Comparison of ENCODE assay signal across 11 cellular contexts in the genomic region with DNA sequence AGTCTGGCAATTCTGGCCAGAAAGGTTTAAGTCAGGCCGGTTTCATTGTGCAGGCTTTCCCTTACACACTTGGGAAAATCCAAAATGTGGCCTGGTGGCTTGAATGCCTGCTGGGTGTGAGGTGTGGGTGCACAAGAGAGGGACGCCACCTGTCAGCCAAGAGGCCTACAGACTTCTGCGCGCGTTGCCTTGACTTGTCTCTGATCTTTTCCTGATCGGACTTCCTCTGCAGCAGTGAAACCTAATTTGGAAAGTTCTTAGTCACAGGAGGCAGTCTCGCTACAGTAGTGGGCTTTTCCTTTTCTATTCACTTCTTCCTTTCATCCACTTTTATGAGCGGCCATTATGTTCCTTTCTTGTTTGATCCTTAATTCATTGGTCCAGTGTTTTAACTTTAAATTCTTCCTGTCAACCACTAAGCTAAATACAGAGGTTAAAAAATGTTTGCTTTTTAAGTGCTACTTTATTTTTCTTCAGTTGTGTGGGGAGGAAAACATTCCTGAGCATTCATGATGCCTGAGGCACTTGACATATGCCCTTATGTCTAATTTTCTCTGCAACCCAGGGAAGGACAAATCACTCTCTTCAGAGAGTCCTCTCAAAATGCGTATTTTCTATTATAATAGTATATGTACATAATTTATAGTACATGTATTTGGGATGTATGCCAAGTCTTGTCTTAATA.
DNase-seq lines count a peak whose midpoint lies in the region; ATAC-seq and TF ChIP-seq lines count a peak whose summit lies in the region.
"Had no signal": no experiment of that assay in that cellular context is flagged by ENCODE, and none has a peak within 500 bp of the region (broad histone marks: within the 10 kb centered on the region; RNA-seq: fewer than 3 reads in every experiment).

No MANE protein-coding gene starts in this region.

- no peaks in the 10 kb centered on the region for H3K27me3 ChIP-seq in Karpas-422 (ENCODE audit: low read length)
- H3K27me3 ChIP-seq in upper lobe of right lung: no peaks in the 10 kb centered on the region

- H3K9ac ChIP-seq in Karpas-422 (ENCODE audit: low read length): no peak overlapping the region

- no peaks in the 10 kb centered on the region for H3K9me2 ChIP-seq in Karpas-422 (replicated peaks; ENCODE audit: insufficient read depth, low read length)

- no peaks in the 10 kb centered on the region for H3K9me3 Mint-ChIP-seq in activated naive CD4-positive, alpha-beta T cell treated with anti-CD3 and anti-CD28 coated beads, Interleukin-2, amount 10 ng/mL, durations not matched to agents 7 days and 5 days

- no peaks in the 10 kb centered on the region for H3K27me3 Mint-ChIP-seq in activated naive CD4-positive, alpha-beta T cell treated with anti-CD3 and anti-CD28 coated beads, Interleukin-2, amount 10 ng/mL, durations not matched to agents 7 days and 5 days

- CTCF ChIA-PET in activated naive CD4-positive, alpha-beta T cell treated with anti-CD3 and anti-CD28 coated beads, Interleukin-2, amount 10 ng/mL, durations not matched to agents 7 days and 5 days (lab: Charles Lee): no interaction called here

- H3K27ac ChIP-seq in Karpas-422 (ENCODE audit: low read length) (no peak overlapping the region), upper lobe of right lung (peak overlapping the region; percentile 44)

- TF ChIP-seq CTCF in fibroblast of villous mesenchyme (IDR thresholded peaks at IDR 0.05; ENCODE audit: insufficient read depth, low read depth, low read length): no peak
- no peak for TF ChIP-seq CTCF in upper lobe of right lung (IDR thresholded peaks at IDR 0.05)

- H3K4me1 Mint-ChIP-seq in activated naive CD4-positive, alpha-beta T cell treated with anti-CD3 and anti-CD28 coated beads, Interleukin-2, amount 10 ng/mL, durations not matched to agents 7 days and 5 days: peaks cover 44% of the 10 kb centered on the region

- H3K27ac Mint-ChIP-seq in activated naive CD4-positive, alpha-beta T cell treated with anti-CD3 and anti-CD28 coated beads, Interleukin-2, amount 10 ng/mL, durations not matched to agents 7 days and 5 days: no peak overlapping the region

- H3K9me3 ChIP-seq in Karpas-422 (ENCODE audit: low read length) (no peaks in the 10 kb centered on the region), upper lobe of right lung (no peaks in the 10 kb centered on the region)

- no peaks in the 10 kb centered on the region for H3K36me3 Mint-ChIP-seq in activated naive CD4-positive, alpha-beta T cell treated with anti-CD3 and anti-CD28 coated beads, Interleukin-2, amount 10 ng/mL, durations not matched to agents 7 days and 5 days

- DNase-seq in activated naive CD4-positive, alpha-beta T cell treated with anti-CD3 and anti-CD28 coated beads, Interleukin-2, amount 10 ng/mL, durations not matched to agents 7 days and 5 days: peak; percentile 27
- DNase-seq in activated naive CD4-positive, alpha-beta T cell treated with anti-CD3 and anti-CD28 coated beads, Interleukin-2, amount 50 U/mL, for 16 hours: no peak
- DNase-seq in Karpas-422: peak; percentile 11
- DNase-seq in fibroblast of villous mesenchyme (ENCODE audit: low read depth): peak; percentile 37
- DNase-seq in upper lobe of right lung: no peak
- DNase-seq in effector CD4-positive, alpha-beta T cell: no peak
- no peak for DNase-seq in NCI-H82 (lab: John Stamatoyannopoulos, UW)
- DNase-seq: DND-41; NCI-H1105; NK-92 treated with Interleukin-12 subunit alpha and Interleukin-12 subunit beta, amount 100 ng/mL, for 24 hours had no signal

- no peak overlapping the region for H3K4me3 Mint-ChIP-seq in activated naive CD4-positive, alpha-beta T cell treated with anti-CD3 and anti-CD28 coated beads, Interleukin-2, amount 10 ng/mL, durations not matched to agents 7 days and 5 days

- ATAC-seq in upper lobe of right lung: no peak
- no peak for ATAC-seq in HG03378 (IDR thresholded peaks at IDR 0.05; ENCODE audit: unreplicated experiment)

- H3K4me3 ChIP-seq in Karpas-422 (ENCODE audit: low read length) (no peak overlapping the region), fibroblast of villous mesenchyme (ENCODE audit: low read depth, low read length) (no peak overlapping the region), upper lobe of right lung (no peak overlapping the region)

- no peak overlapping the region for H3K4me2 ChIP-seq in Karpas-422 (ENCODE audit: low read depth, low read length, poor library complexity, severe bottlenecking)

- no peaks in the 10 kb centered on the region for H3K4me1 ChIP-seq in Karpas-422 (ENCODE audit: low read length)
- peaks cover 48% of the 10 kb centered on the region for H3K4me1 ChIP-seq in upper lobe of right lung

- H3K36me3 ChIP-seq in Karpas-422 (ENCODE audit: insufficient read depth, low read length): no peaks in the 10 kb centered on the region
- peaks cover 22% of the 10 kb centered on the region for H3K36me3 ChIP-seq in upper lobe of right lung

- H2AFZ ChIP-seq in Karpas-422 (ENCODE audit: low read length): no peak overlapping the region

- intact Hi-C loops in upper lobe of right lung (cut with DNase I): no loop called here

- no peaks in the 10 kb centered on the region for H3K79me2 ChIP-seq in Karpas-422 (ENCODE audit: low read length)

- no peaks in the 10 kb centered on the region for H4K20me1 ChIP-seq in Karpas-422 (ENCODE audit: insufficient read depth, low read depth, low read length)

Comparison
In these comparisons a context has a peak if more than half of its experiments do, and no peak if none do; other contexts are left out.
1. DNase-seq: peak in activated naive CD4-positive, alpha-beta T cell treated with anti-CD3 and anti-CD28 coated beads, Interleukin-2, amount 10 ng/mL, durations not matched to agents 7 days and 5 days (single experiment), Karpas-422 (single experiment) and fibroblast of villous mesenchyme (single experiment); none in activated naive CD4-positive, alpha-beta T cell treated with anti-CD3 and anti-CD28 coated beads, Interleukin-2, amount 50 U/mL, for 16 hours (single experiment), upper lobe of right lung (single experiment), effector CD4-positive, alpha-beta T cell (single experiment) and NCI-H82 (single experiment).